Comparison of ENCODE assay signal across 24 cellular contexts in genomic region chr16:31250782-31251384, GRCh38. TPM values are rescaled to one million over a fixed set of nuclear protein-coding genes. Genes with fewer than 3 reads are reported as not detected.
DNase-seq lines count a peak whose midpoint lies in the region; ATAC-seq, FAIRE-seq and TF ChIP-seq lines count a peak whose summit lies in the region.
"Had no signal": no experiment of that assay in that cellular context is flagged by ENCODE, and none has a peak within 500 bp of the region (broad histone marks: within the 10 kb centered on the region; RNA-seq: fewer than 3 reads in every experiment).

No MANE protein-coding gene starts in this region.

- H3K27ac Mint-ChIP-seq in activated CD4-positive, alpha-beta T cell treated with anti-CD3 and anti-CD28 coated beads for 36 hours: peak overlapping the region; percentile 1
- H3K27ac Mint-ChIP-seq in activated CD8-positive, alpha-beta T cell treated with anti-CD3 and anti-CD28 coated beads, Interleukin-2, amount 10 ng/mL, durations not matched to agents 7 days and 5 days: peak overlapping the region; percentile 78

- no peak for TF ChIP-seq POLR2A in HepG2 (IDR thresholded peaks at IDR 0.05; ENCODE audit: insufficient read depth in 1 of 2, low read depth in 2 of 2, low read length in 2 of 2)
- no peak for TF ChIP-seq POLR2A in right lobe of liver (IDR thresholded peaks at IDR 0.05)

- H3K27me3 ChIP-seq in HepG2 (ENCODE audit: control insufficient read depth in 1 of 2, insufficient read depth in 2 of 2, low read length in 2 of 2) (peaks cover 2 to 4% of the 10 kb centered on the region in 2 experiments; a peak in 2 of 5 replicates), right lobe of liver (no peaks in the 10 kb centered on the region)
- H3K27me3 ChIP-seq: Peyer's patch had no signal

- H3K4me1 ChIP-seq in HepG2 (ENCODE audit: insufficient read depth, low read length) (peaks cover 10% of the 10 kb centered on the region), right lobe of liver (peaks cover 0 to 5% (median 0%) of the 10 kb centered on the region in 4 donors)

- POLR2A ChIA-PET in activated CD4-positive, alpha-beta T cell treated with anti-CD3 and anti-CD28 coated beads for 36 hours (lab: Charles Lee): no interaction called here
- POLR2A ChIA-PET in HepG2 (lab: Yijun Ruan, JAX): no interaction called here
- POLR2A ChIA-PET in activated CD8-positive, alpha-beta T cell treated with anti-CD3 and anti-CD28 coated beads, Interleukin-2, amount 10 ng/mL, durations not matched to agents 7 days and 5 days (lab: Charles Lee): no interaction called here

- no peak overlapping the region for H3K9ac ChIP-seq in HepG2 (ENCODE audit: insufficient read depth, low read depth, low read length)

- H3K27me3 Mint-ChIP-seq in activated CD4-positive, alpha-beta T cell treated with anti-CD3 and anti-CD28 coated beads for 36 hours: peaks cover 1% of the 10 kb centered on the region
- H3K27me3 Mint-ChIP-seq in activated CD8-positive, alpha-beta T cell treated with anti-CD3 and anti-CD28 coated beads, Interleukin-2, amount 10 ng/mL, durations not matched to agents 7 days and 5 days (ENCODE audit: low read depth): peaks cover 7% of the 10 kb centered on the region

- intact Hi-C loops in activated CD4-positive, alpha-beta T cell treated with anti-CD3 and anti-CD28 coated beads for 36 hours (cut with DNase I, micrococcal nuclease): no loop called here
- intact Hi-C loops in HepG2 (cut with micrococcal nuclease; ENCODE audit: unreplicated experiment) (no loop called here), right lobe of liver (cut with DNase I) (no loop called here)

- H3K36me3 ChIP-seq in HepG2 (replicated peaks in 1 of 2; ENCODE audit: control insufficient read depth in 1 of 2, insufficient read depth in 2 of 2, low read length in 2 of 2) (no peaks in the 10 kb centered on the region), right lobe of liver (no peaks in the 10 kb centered on the region)
- H3K36me3 ChIP-seq: Peyer's patch had no signal

- no peak overlapping the region for H3K4me3 ChIP-seq in HepG2 (replicated peaks in 1 of 3; ENCODE audit: insufficient read depth in 1 of 3, low read depth in 2 of 3, low read length in 3 of 3)
- H3K4me3 ChIP-seq in right lobe of liver: no peak overlapping the region
- H3K4me3 ChIP-seq: Peyer's patch had no signal

- H2AFZ ChIP-seq in HepG2 (ENCODE audit: low read length): no peak overlapping the region

- peak; percentile 43 for ATAC-seq in activated CD4-positive, alpha-beta T cell treated with anti-CD3 and anti-CD28 coated beads for 36 hours
- ATAC-seq in HepG2: peak; percentile 51; the same call in 2 of the 3 replicates
- no peak for ATAC-seq in right lobe of liver
- ATAC-seq in activated CD8-positive, alpha-beta T cell treated with anti-CD3 and anti-CD28 coated beads, Interleukin-2, amount 10 ng/mL, durations not matched to agents 7 days and 5 days: peak; percentile 57
- ATAC-seq in HG03139 (IDR thresholded peaks at IDR 0.05; ENCODE audit: unreplicated experiment): no peak

- H3K9me3 ChIP-seq in HepG2 (ENCODE audit: low read length): no peaks in the 10 kb centered on the region
- no peaks in the 10 kb centered on the region for H3K9me3 ChIP-seq in right lobe of liver
- H3K9me3 ChIP-seq: Peyer's patch had no signal

- no peak for DNase-seq in activated CD4-positive, alpha-beta T cell treated with anti-CD3 and anti-CD28 coated beads for 36 hours
- DNase-seq in activated CD4-positive, alpha-beta T cell treated with anti-CD3 and anti-CD28 coated beads for 48 hours: no peak
- no peak for DNase-seq in HepG2 (ENCODE audit: low spot score)
- no peak for DNase-seq in right lobe of liver
- peak; percentile 54 for DNase-seq in activated CD8-positive, alpha-beta T cell treated with anti-CD3 and anti-CD28 coated beads, Interleukin-2, amount 10 ng/mL, durations not matched to agents 7 days and 5 days
- no peak for DNase-seq in GM03348 (ENCODE audit: low spot score)
- DNase-seq: AML-193, C1 segment of cervical spinal cord, DMS53, GDM1, Kasumi-1, NCI-H1417, NCI-H1694 treated with DMSO at 0.1 percent for 48 hours, NCI-H446, NCI-H526, Peyer's patch had no signal

- H3K4me2 ChIP-seq in HepG2 (ENCODE audit: low read depth, low read length): no peak overlapping the region

- TF ChIP-seq CTCF in HepG2 (CRISPR knock-in tag; IDR thresholded peaks at IDR 0.05) (no peak), right lobe of liver (IDR thresholded peaks at IDR 0.05) (no peak)

- no peaks in the 10 kb centered on the region for H3K36me3 Mint-ChIP-seq in activated CD4-positive, alpha-beta T cell treated with anti-CD3 and anti-CD28 coated beads for 36 hours (ENCODE audit: low read depth)
- H3K36me3 Mint-ChIP-seq in activated CD8-positive, alpha-beta T cell treated with anti-CD3 and anti-CD28 coated beads, Interleukin-2, amount 10 ng/mL, durations not matched to agents 7 days and 5 days (ENCODE audit: low read depth): peaks cover 12% of the 10 kb centered on the region

- H3K27ac ChIP-seq in HepG2 (ENCODE audit: extremely low read length, insufficient read depth, low read length) (no peak overlapping the region), right lobe of liver (no peak overlapping the region)
- H3K27ac ChIP-seq: Peyer's patch had no signal

- 47% methylated on average over 6 of the region's 7 CpGs for WGBS in HepG2 (ENCODE audit: low lambda C conversion rate)
- 94% methylated on average over 3 of the region's 7 CpGs for WGBS in right lobe of liver (ENCODE audit: insufficient coverage, low coverage, low lambda C conversion rate, missing lambda C conversion rate)

- no TSS peak for BruUV-seq in HepG2 (replicated peaks; lab: Mats Ljungman, UMichigan)

- no peak for TF ChIP-seq EP300 in HepG2 (IDR thresholded peaks at IDR 0.05; ENCODE audit: low read depth in 2 of 2, low read length in 2 of 2)
- TF ChIP-seq EP300 in HepG2 (CRISPR knock-in tag; IDR thresholded peaks at IDR 0.05; ENCODE audit: borderline replicate concordance): no peak

- no peaks in the 10 kb centered on the region for H4K20me1 ChIP-seq in HepG2 (ENCODE audit: insufficient read depth, low read length)

- no peak for TF ChIP-seq RAD21 in HepG2 (CRISPR knock-in tag; IDR thresholded peaks at IDR 0.05)

- H3K9me3 Mint-ChIP-seq in activated CD4-positive, alpha-beta T cell treated with anti-CD3 and anti-CD28 coated beads for 36 hours (ENCODE audit: low read depth): no peaks in the 10 kb centered on the region
- H3K9me3 Mint-ChIP-seq in activated CD8-positive, alpha-beta T cell treated with anti-CD3 and anti-CD28 coated beads, Interleukin-2, amount 10 ng/mL, durations not matched to agents 7 days and 5 days (ENCODE audit: insufficient read depth): no peaks in the 10 kb centered on the region

- CTCF ChIA-PET in activated CD4-positive, alpha-beta T cell treated with anti-CD3 and anti-CD28 coated beads for 36 hours (lab: Charles Lee): no interaction called here
- CTCF ChIA-PET in HepG2 (lab: Yijun Ruan, JAX; ENCODE audit: low intra/inter-chr PET ratio, low total read pairs): no interaction called here
- CTCF ChIA-PET in activated CD8-positive, alpha-beta T cell treated with anti-CD3 and anti-CD28 coated beads, Interleukin-2, amount 10 ng/mL, durations not matched to agents 7 days and 5 days (lab: Charles Lee): no interaction called here

- H3K4me3 Mint-ChIP-seq in activated CD4-positive, alpha-beta T cell treated with anti-CD3 and anti-CD28 coated beads for 36 hours: no peak overlapping the region
- no peak overlapping the region for H3K4me3 Mint-ChIP-seq in activated CD8-positive, alpha-beta T cell treated with anti-CD3 and anti-CD28 coated beads, Interleukin-2, amount 10 ng/mL, durations not matched to agents 7 days and 5 days

- no peak for FAIRE-seq in HepG2 (lab: Jason Lieb, UNC)
- FAIRE-seq: D721Med, GM19239 had no signal

- no peaks in the 10 kb centered on the region for H3K79me2 ChIP-seq in HepG2 (ENCODE audit: insufficient read depth, low read length)

- peaks cover 26% of the 10 kb centered on the region for H3K4me1 Mint-ChIP-seq in activated CD4-positive, alpha-beta T cell treated with anti-CD3 and anti-CD28 coated beads for 36 hours
- H3K4me1 Mint-ChIP-seq in activated CD8-positive, alpha-beta T cell treated with anti-CD3 and anti-CD28 coated beads, Interleukin-2, amount 10 ng/mL, durations not matched to agents 7 days and 5 days (ENCODE audit: low read depth): peaks cover 46% of the 10 kb centered on the region

- in situ Hi-C loops in HepG2 (cut with HindIII; ENCODE audit: extremely low pct_ligation_motif_present, low pct_unique_long_range_greater_than_20kb): no loop called here

RNA-seq across cellular contexts. Expression of gene ITGAM, which starts 8.9 kb away (rescaled TPM):
- total RNA-seq in activated CD4-positive, alpha-beta T cell treated with anti-CD3 and anti-CD28 coated beads for 36 hours: under 1 TPM; 0.67 to 0.98 TPM
- total RNA-seq in HepG2 (2016; rRNA removed; fragmentation: Illumina TruSeq; extraction: Trizol): 0.11 and 0.20 TPM in 2 replicates
- not detected in 2 replicates for total RNA-seq in HepG2 (2016; cell fraction: cytosol; rRNA removed; fragmentation: Illumina TruSeq; extraction: Trizol; ENCODE audit: low read depth)
- 0.09 TPM in 1 of 2 replicates, not detected in the other for total RNA-seq in HepG2 (2016; cell fraction: insoluble cytoplasmic fraction; rRNA removed; fragmentation: Illumina TruSeq; extraction: Trizol)
- not detected in 2 replicates for total RNA-seq in HepG2 (2016; cell fraction: membrane; rRNA removed; fragmentation: Illumina TruSeq; extraction: Trizol)
- total RNA-seq in HepG2 (2016; cell fraction: nucleus; rRNA removed; fragmentation: Illumina TruSeq; extraction: Trizol): not detected in 2 replicates
- 0.01 and 0.09 TPM in 2 replicates for polyA plus RNA-seq in HepG2 (2011; rRNA removed)
- polyA plus RNA-seq in HepG2 (2011; cell fraction: cytosol; rRNA removed): 0.05 and 0.11 TPM in 2 replicates
- 0.14 and 1.0 TPM in 2 replicates for polyA plus RNA-seq in HepG2 (2011; cell fraction: nucleus; rRNA removed)
- polyA plus RNA-seq in HepG2 (2012): not detected in 2 replicates
- polyA plus RNA-seq in HepG2 (2016; cell fraction: cytosol; fragmentation: Illumina TruSeq; extraction: Trizol; ENCODE audit: low read depth): not detected in 2 replicates
- not detected in 2 replicates for polyA plus RNA-seq in HepG2 (2016; cell fraction: insoluble cytoplasmic fraction; fragmentation: Illumina TruSeq; extraction: Trizol; ENCODE audit: low read depth)
- polyA plus RNA-seq in HepG2 (2016; cell fraction: membrane; fragmentation: Illumina TruSeq; extraction: Trizol; ENCODE audit: low read depth): not detected in 2 replicates
- polyA plus RNA-seq in HepG2 (2016; cell fraction: nucleus; fragmentation: Illumina TruSeq; extraction: Trizol; ENCODE audit: insufficient read depth, low read depth): not detected in 2 replicates
- polyA minus RNA-seq in HepG2 (2011; rRNA and poly(A)+ RNA removed; ENCODE audit: low replicate concordance): not detected in 2 replicates
- polyA minus RNA-seq in HepG2 (2011; cell fraction: cytosol; rRNA and poly(A)+ RNA removed): not detected in 2 replicates
- not detected in 2 replicates for polyA minus RNA-seq in HepG2 (2011; cell fraction: nucleus; rRNA and poly(A)+ RNA removed)
- total RNA-seq in right lobe of liver: 10 to 100 TPM in 1 of 6 experiments, 1 to 10 TPM in 5; 2.7 to 11.6 (median 4.3) TPM
- 10 to 100 TPM; 15.3 to 17.7 TPM for total RNA-seq in activated CD8-positive, alpha-beta T cell treated with anti-CD3 and anti-CD28 coated beads, Interleukin-2, amount 10 ng/mL, durations not matched to agents 7 days and 5 days
- total RNA-seq: MCF 10A had no signal
- polyA plus RNA-seq: AG04450 had no signal

RNA-seq across cellular contexts. Expression of gene PYDC1, which starts 33.9 kb away (rescaled TPM):
- not detected for total RNA-seq in activated CD4-positive, alpha-beta T cell treated with anti-CD3 and anti-CD28 coated beads for 36 hours
- total RNA-seq in HepG2 (2016; rRNA removed; fragmentation: Illumina TruSeq; extraction: Trizol): not detected in 2 replicates
- total RNA-seq in HepG2 (2016; cell fraction: cytosol; rRNA removed; fragmentation: Illumina TruSeq; extraction: Trizol; ENCODE audit: low read depth): not detected in 2 replicates
- total RNA-seq in HepG2 (2016; cell fraction: insoluble cytoplasmic fraction; rRNA removed; fragmentation: Illumina TruSeq; extraction: Trizol): not detected in 2 replicates
- total RNA-seq in HepG2 (2016; cell fraction: membrane; rRNA removed; fragmentation: Illumina TruSeq; extraction: Trizol): not detected in 2 replicates
- not detected in 2 replicates for total RNA-seq in HepG2 (2016; cell fraction: nucleus; rRNA removed; fragmentation: Illumina TruSeq; extraction: Trizol)
- polyA plus RNA-seq in HepG2 (2011; rRNA removed): not detected in 2 replicates
- polyA plus RNA-seq in HepG2 (2011; cell fraction: cytosol; rRNA removed): not detected in 2 replicates
- not detected in 2 replicates for polyA plus RNA-seq in HepG2 (2011; cell fraction: nucleus; rRNA removed)
- not detected in 2 replicates for polyA plus RNA-seq in HepG2 (2012)
- polyA plus RNA-seq in HepG2 (2016; cell fraction: cytosol; fragmentation: Illumina TruSeq; extraction: Trizol; ENCODE audit: low read depth): not detected in 2 replicates
- polyA plus RNA-seq in HepG2 (2016; cell fraction: insoluble cytoplasmic fraction; fragmentation: Illumina TruSeq; extraction: Trizol; ENCODE audit: low read depth): not detected in 2 replicates
- not detected in 2 replicates for polyA plus RNA-seq in HepG2 (2016; cell fraction: membrane; fragmentation: Illumina TruSeq; extraction: Trizol; ENCODE audit: low read depth)
- polyA plus RNA-seq in HepG2 (2016; cell fraction: nucleus; fragmentation: Illumina TruSeq; extraction: Trizol; ENCODE audit: insufficient read depth, low read depth): not detected in 2 replicates
- polyA minus RNA-seq in HepG2 (2011; rRNA and poly(A)+ RNA removed; ENCODE audit: low replicate concordance): not detected in 2 replicates
- polyA minus RNA-seq in HepG2 (2011; cell fraction: cytosol; rRNA and poly(A)+ RNA removed): not detected in 2 replicates
- not detected in 2 replicates for polyA minus RNA-seq in HepG2 (2011; cell fraction: nucleus; rRNA and poly(A)+ RNA removed)
- not detected for total RNA-seq in right lobe of liver
- not detected for total RNA-seq in activated CD8-positive, alpha-beta T cell treated with anti-CD3 and anti-CD28 coated beads, Interleukin-2, amount 10 ng/mL, durations not matched to agents 7 days and 5 days
- total RNA-seq: A172, H4, MCF 10A, OCI-LY7, Peyer's patch had no signal
- polyA plus RNA-seq: AG04450 had no signal

RNA-seq across cellular contexts. Expression of gene TRIM72, which starts 37.0 kb away (rescaled TPM):
- total RNA-seq in activated CD4-positive, alpha-beta T cell treated with anti-CD3 and anti-CD28 coated beads for 36 hours: under 1 TPM in 1 of 2 experiments, not detected in 1; 0.04 TPM
- total RNA-seq in HepG2 (2016; rRNA removed; fragmentation: Illumina TruSeq; extraction: Trizol): not detected in 2 replicates
- not detected in 2 replicates for total RNA-seq in HepG2 (2016; cell fraction: cytosol; rRNA removed; fragmentation: Illumina TruSeq; extraction: Trizol; ENCODE audit: low read depth)
- not detected in 2 replicates for total RNA-seq in HepG2 (2016; cell fraction: insoluble cytoplasmic fraction; rRNA removed; fragmentation: Illumina TruSeq; extraction: Trizol)
- not detected in 2 replicates for total RNA-seq in HepG2 (2016; cell fraction: membrane; rRNA removed; fragmentation: Illumina TruSeq; extraction: Trizol)
- total RNA-seq in HepG2 (2016; cell fraction: nucleus; rRNA removed; fragmentation: Illumina TruSeq; extraction: Trizol): not detected in 2 replicates
- polyA plus RNA-seq in HepG2 (2011; rRNA removed): not detected in 2 replicates
- polyA plus RNA-seq in HepG2 (2011; cell fraction: cytosol; rRNA removed): not detected in 2 replicates
- 0.05 TPM in 1 of 2 replicates, not detected in the other for polyA plus RNA-seq in HepG2 (2011; cell fraction: nucleus; rRNA removed)
- polyA plus RNA-seq in HepG2 (2012): not detected in 2 replicates
- polyA plus RNA-seq in HepG2 (2016; cell fraction: cytosol; fragmentation: Illumina TruSeq; extraction: Trizol; ENCODE audit: low read depth): not detected in 2 replicates
- polyA plus RNA-seq in HepG2 (2016; cell fraction: insoluble cytoplasmic fraction; fragmentation: Illumina TruSeq; extraction: Trizol; ENCODE audit: low read depth): not detected in 2 replicates
- not detected in 2 replicates for polyA plus RNA-seq in HepG2 (2016; cell fraction: membrane; fragmentation: Illumina TruSeq; extraction: Trizol; ENCODE audit: low read depth)
- not detected in 2 replicates for polyA plus RNA-seq in HepG2 (2016; cell fraction: nucleus; fragmentation: Illumina TruSeq; extraction: Trizol; ENCODE audit: insufficient read depth, low read depth)
- 0.02 TPM in 1 of 2 replicates, not detected in the other for polyA minus RNA-seq in HepG2 (2011; rRNA and poly(A)+ RNA removed; ENCODE audit: low replicate concordance)
- not detected in 2 replicates for polyA minus RNA-seq in HepG2 (2011; cell fraction: cytosol; rRNA and poly(A)+ RNA removed)
- not detected in 2 replicates for polyA minus RNA-seq in HepG2 (2011; cell fraction: nucleus; rRNA and poly(A)+ RNA removed)
- under 1 TPM in 1 of 6 experiments, not detected in 5; 0.06 TPM for total RNA-seq in right lobe of liver
- total RNA-seq in activated CD8-positive, alpha-beta T cell treated with anti-CD3 and anti-CD28 coated beads, Interleukin-2, amount 10 ng/mL, durations not matched to agents 7 days and 5 days: not detected
- total RNA-seq: H4, MCF 10A, Peyer's patch had no signal
- polyA plus RNA-seq: AG04450 had no signal

RNA-seq across cellular contexts. Expression of gene PYCARD, which starts 48.3 kb away (rescaled TPM):
- total RNA-seq in activated CD4-positive, alpha-beta T cell treated with anti-CD3 and anti-CD28 coated beads for 36 hours: 1 to 10 TPM; 5.7 TPM
- total RNA-seq in HepG2 (2016; rRNA removed; fragmentation: Illumina TruSeq; extraction: Trizol) (4.4 and 4.8 TPM in 2 replicates), right lobe of liver (10 to 100 TPM in 3 of 6 experiments, 1 to 10 TPM in 3; 5.7 to 14.9 (median 9.6) TPM)
- 3.8 and 4.5 TPM in 2 replicates for total RNA-seq in HepG2 (2016; cell fraction: cytosol; rRNA removed; fragmentation: Illumina TruSeq; extraction: Trizol; ENCODE audit: low read depth)
- total RNA-seq in HepG2 (2016; cell fraction: insoluble cytoplasmic fraction; rRNA removed; fragmentation: Illumina TruSeq; extraction: Trizol): 3.7 and 4.7 TPM in 2 replicates
- 3.8 and 5.0 TPM in 2 replicates for total RNA-seq in HepG2 (2016; cell fraction: membrane; rRNA removed; fragmentation: Illumina TruSeq; extraction: Trizol)
- total RNA-seq in HepG2 (2016; cell fraction: nucleus; rRNA removed; fragmentation: Illumina TruSeq; extraction: Trizol): 1.8 and 2.4 TPM in 2 replicates
- 6.0 and 9.2 TPM in 2 replicates for polyA plus RNA-seq in HepG2 (2011; rRNA removed)
- polyA plus RNA-seq in HepG2 (2011; cell fraction: cytosol; rRNA removed): 3.7 and 11.2 TPM in 2 replicates
- polyA plus RNA-seq in HepG2 (2011; cell fraction: nucleus; rRNA removed): 7.2 and 9.7 TPM in 2 replicates
- 3.6 and 4.1 TPM in 2 replicates for polyA plus RNA-seq in HepG2 (2012)
- 3.8 and 5.0 TPM in 2 replicates for polyA plus RNA-seq in HepG2 (2016; cell fraction: cytosol; fragmentation: Illumina TruSeq; extraction: Trizol; ENCODE audit: low read depth)
- polyA plus RNA-seq in HepG2 (2016; cell fraction: insoluble cytoplasmic fraction; fragmentation: Illumina TruSeq; extraction: Trizol; ENCODE audit: low read depth): 4.4 and 4.5 TPM in 2 replicates
- polyA plus RNA-seq in HepG2 (2016; cell fraction: membrane; fragmentation: Illumina TruSeq; extraction: Trizol; ENCODE audit: low read depth): 2.7 and 3.2 TPM in 2 replicates
- 0.87 and 3.1 TPM in 2 replicates for polyA plus RNA-seq in HepG2 (2016; cell fraction: nucleus; fragmentation: Illumina TruSeq; extraction: Trizol; ENCODE audit: insufficient read depth, low read depth)
- 7.8 TPM in 1 of 2 replicates, not detected in the other for polyA minus RNA-seq in HepG2 (2011; rRNA and poly(A)+ RNA removed; ENCODE audit: low replicate concordance)
- polyA minus RNA-seq in HepG2 (2011; cell fraction: cytosol; rRNA and poly(A)+ RNA removed): 2.7 and 4.6 TPM in 2 replicates
- 0.64 TPM in 1 of 2 replicates, not detected in the other for polyA minus RNA-seq in HepG2 (2011; cell fraction: nucleus; rRNA and poly(A)+ RNA removed)
- 10 to 100 TPM; 97.7 to 99.5 TPM for total RNA-seq in activated CD8-positive, alpha-beta T cell treated with anti-CD3 and anti-CD28 coated beads, Interleukin-2, amount 10 ng/mL, durations not matched to agents 7 days and 5 days
- total RNA-seq: A172, H4 had no signal

Comparison
In these comparisons a context has a peak if more than half of its experiments do, and no peak if none do; other contexts are left out.
1. ATAC-seq: peak in activated CD4-positive, alpha-beta T cell treated with anti-CD3 and anti-CD28 coated beads for 36 hours (single experiment), HepG2 (single experiment) and activated CD8-positive, alpha-beta T cell treated with anti-CD3 and anti-CD28 coated beads, Interleukin-2, amount 10 ng/mL, durations not matched to agents 7 days and 5 days (single experiment); none in right lobe of liver (0 of 4) and HG03139 (single experiment).